In genomic region chr6:142013875-142014495, GRCh38 we compare ENCODE assay signal across 1 cellular context.
TF ChIP-seq lines count a peak whose summit lies in the region.

No MANE protein-coding gene starts in this region.

TF ChIP-seq in GM23338, 12 proteins besides CTCF, POLR2A, EP300 and RAD21 (continued from another document):
- TF ChIP-seq ZNF462 (CRISPR knock-in tag; IDR thresholded peaks at IDR 0.05): no peak
- no peak for TF ChIP-seq POLR2AphosphoS5 (IDR thresholded peaks at IDR 0.05; ENCODE audit: low read depth)
- TF ChIP-seq EZH2phosphoT487 (IDR thresholded peaks at IDR 0.05; ENCODE audit: unreplicated experiment): no peak
- TF ChIP-seq ZNF331 (CRISPR knock-in tag; IDR thresholded peaks at IDR 0.05; ENCODE audit: low read depth): no peak
- TF ChIP-seq STAT1 (IDR thresholded peaks at IDR 0.05; ENCODE audit: unreplicated experiment): no peak
- TF ChIP-seq JUNB (IDR thresholded peaks at IDR 0.05; ENCODE audit: unreplicated experiment): no peak
- no peak for TF ChIP-seq EZH2 (IDR thresholded peaks at IDR 0.05; ENCODE audit: low read depth, unreplicated experiment)
- no peak for TF ChIP-seq CREB1 (CRISPR knock-in tag; IDR thresholded peaks at IDR 0.05; ENCODE audit: low read depth)
- TF ChIP-seq NANOG (IDR thresholded peaks at IDR 0.05; ENCODE audit: borderline replicate concordance): no peak
- no peak for TF ChIP-seq ETS1 (IDR thresholded peaks at IDR 0.05)
